ENCODE assay signal across 9 cellular contexts in the genomic region with DNA sequence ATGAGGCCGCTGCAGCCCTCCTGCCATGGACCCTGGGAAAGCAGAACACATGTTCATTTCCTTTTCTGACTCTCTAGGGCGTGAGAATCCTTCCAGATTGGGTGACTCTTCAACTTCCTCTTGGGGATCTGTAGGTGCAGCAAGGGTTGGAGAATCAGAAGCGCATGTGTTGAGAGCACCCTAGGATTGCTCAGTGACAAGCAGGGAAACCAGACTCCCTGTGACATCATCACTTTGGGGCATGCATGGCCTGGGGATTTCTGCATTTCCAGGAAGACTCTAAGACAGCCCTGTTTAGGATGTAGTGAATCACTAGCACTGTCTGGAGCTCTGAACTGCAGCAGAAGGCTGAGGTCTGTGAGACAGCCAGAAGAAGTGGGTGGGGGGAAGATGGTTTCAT. TPM values are rescaled to one million over a fixed set of nuclear protein-coding genes. Genes with fewer than 3 reads are reported as not detected.
A peak's percentile ranks its signal among the peaks of the same experiment; 100 is the strongest.
DNase-seq lines count a peak whose midpoint lies in the region; ATAC-seq and TF ChIP-seq lines count a peak whose summit lies in the region.
"Had no signal": no experiment of that assay in that cellular context is flagged by ENCODE, and none has a peak within 500 bp of the region (broad histone marks: within the 10 kb centered on the region; RNA-seq: fewer than 3 reads in every experiment).

No MANE protein-coding gene starts in this region.

- H3K27ac ChIP-seq in stomach (peak overlapping the region in 4 of 5 donors; percentile 13 to 78 (median 62)), A673 (ENCODE audit: low read depth, low read length, poor library complexity, severe bottlenecking) (no peak overlapping the region)

- H3K27me3 ChIP-seq in stomach (no peaks in the 10 kb centered on the region), A673 (replicated peaks; ENCODE audit: insufficient read depth, low read depth, low read length, poor library complexity) (no peaks in the 10 kb centered on the region)
- H3K27me3 ChIP-seq: vagina had no signal

- TF ChIP-seq CTCF in stomach (IDR thresholded peaks at IDR 0.05) (no peak), A673 (conservative IDR thresholded peaks at IDR 0.05; ENCODE audit: low read depth, low read length) (no peak)

- no peak for TF ChIP-seq EP300 in stomach (IDR thresholded peaks at IDR 0.05)

- CTCF ChIA-PET in activated CD8-positive, alpha-beta T cell treated with anti-CD3 and anti-CD28 coated beads, Interleukin-2, amount 10 ng/mL, durations not matched to agents 7 days and 5 days (lab: Charles Lee): interaction anchor here (1.4 to 4.1 kb wide), 9 partner anchors 9 to 27 kb away, joined by 4 to 35 read pairs (median 14); partner anchors contain the start of gene LCP2
- CTCF ChIA-PET in A673 (lab: Charles Lee): no interaction called here

- BruUV-seq in A673 (replicated peaks; lab: Mats Ljungman, UMichigan): no TSS peak

- ATAC-seq in GM18519 (IDR thresholded peaks at IDR 0.05; ENCODE audit: low FRiP score, unreplicated experiment): peak; percentile 52
- peak; percentile 57 for ATAC-seq in HG03457 (IDR thresholded peaks at IDR 0.05; ENCODE audit: unreplicated experiment)
- ATAC-seq in activated CD8-positive, alpha-beta T cell treated with anti-CD3 and anti-CD28 coated beads, Interleukin-2, amount 10 ng/mL, durations not matched to agents 7 days and 5 days: peak; percentile 81
- ATAC-seq in GM19467 (IDR thresholded peaks at IDR 0.05; ENCODE audit: unreplicated experiment): no peak

- no peaks in the 10 kb centered on the region for H3K9me3 Mint-ChIP-seq in activated CD8-positive, alpha-beta T cell treated with anti-CD3 and anti-CD28 coated beads, Interleukin-2, amount 10 ng/mL, durations not matched to agents 7 days and 5 days (ENCODE audit: insufficient read depth)

- H3K4me3 ChIP-seq in stomach (no peak overlapping the region), A673 (ENCODE audit: low read depth, low read length, poor library complexity, severe bottlenecking) (no peak overlapping the region)
- H3K4me3 ChIP-seq: vagina had no signal

- H3K4me1 ChIP-seq in stomach (peaks cover 8 to 65% (median 25%) of the 10 kb centered on the region in 4 donors), A673 (ENCODE audit: insufficient read depth, low read length, poor library complexity, severe bottlenecking) (peaks cover 8% of the 10 kb centered on the region)

- intact Hi-C loops in stomach (cut with DNase I; ENCODE audit: low total_unique reads) (no loop called here), A673 (cut with micrococcal nuclease; ENCODE audit: unreplicated experiment) (no loop called here)

- TF ChIP-seq POLR2A in stomach (IDR thresholded peaks at IDR 0.05): no peak

- peaks cover 41% of the 10 kb centered on the region for H3K4me1 Mint-ChIP-seq in activated CD8-positive, alpha-beta T cell treated with anti-CD3 and anti-CD28 coated beads, Interleukin-2, amount 10 ng/mL, durations not matched to agents 7 days and 5 days (ENCODE audit: low read depth)

- H3K36me3 ChIP-seq in stomach (no peaks in the 10 kb centered on the region), A673 (ENCODE audit: insufficient read depth, low read length, poor library complexity, severe bottlenecking) (no peaks in the 10 kb centered on the region)
- H3K36me3 ChIP-seq: vagina had no signal

- 65 to 90% (median 70%) methylated on average over 3 of the region's 3 CpGs for WGBS in stomach, 5 donors

- no peaks in the 10 kb centered on the region for H3K27me3 Mint-ChIP-seq in activated CD8-positive, alpha-beta T cell treated with anti-CD3 and anti-CD28 coated beads, Interleukin-2, amount 10 ng/mL, durations not matched to agents 7 days and 5 days (ENCODE audit: low read depth)

- no peaks in the 10 kb centered on the region for H3K36me3 Mint-ChIP-seq in activated CD8-positive, alpha-beta T cell treated with anti-CD3 and anti-CD28 coated beads, Interleukin-2, amount 10 ng/mL, durations not matched to agents 7 days and 5 days (ENCODE audit: low read depth)

- DNase-seq in activated CD8-positive, alpha-beta T cell treated with anti-CD3 and anti-CD28 coated beads, Interleukin-2, amount 10 ng/mL, durations not matched to agents 7 days and 5 days: peak; percentile 55
- DNase-seq in iris pigment epithelial cell (ENCODE audit: low read depth) (peak; percentile 84), stomach (no peak), NCI-H2081 treated with DMSO at 0.1 percent for 48 hours (lab: John Stamatoyannopoulos, UW) (no peak), A673 (ENCODE audit: low spot score) (no peak)

- peak overlapping the region; percentile 35 for H3K4me3 Mint-ChIP-seq in activated CD8-positive, alpha-beta T cell treated with anti-CD3 and anti-CD28 coated beads, Interleukin-2, amount 10 ng/mL, durations not matched to agents 7 days and 5 days

- POLR2A ChIA-PET in activated CD8-positive, alpha-beta T cell treated with anti-CD3 and anti-CD28 coated beads, Interleukin-2, amount 10 ng/mL, durations not matched to agents 7 days and 5 days (lab: Charles Lee): interaction anchor here (1.1 to 5.9 kb wide), 8 partner anchors 12 to 55 kb away, joined by 3 to 58 read pairs (median 4); partner anchors contain the start of gene LCP2
- POLR2A ChIA-PET in A673 (lab: Charles Lee; ENCODE audit: low non-redundant PET): interaction anchor here (0.7 kb wide), 1 partner anchor 27 kb away, joined by 4 read pairs; no protein-coding TSS in a partner anchor

- peak overlapping the region; percentile 39 for H3K27ac Mint-ChIP-seq in activated CD8-positive, alpha-beta T cell treated with anti-CD3 and anti-CD28 coated beads, Interleukin-2, amount 10 ng/mL, durations not matched to agents 7 days and 5 days

- H3K9me3 ChIP-seq in stomach (no peaks in the 10 kb centered on the region), A673 (ENCODE audit: low read depth, low read length, poor library complexity, severe bottlenecking) (no peaks in the 10 kb centered on the region)
- H3K9me3 ChIP-seq: vagina had no signal

RNA-seq across cellular contexts. Expression of gene LCP2, which starts 15.1 kb away (rescaled TPM):
- total RNA-seq in activated CD8-positive, alpha-beta T cell treated with anti-CD3 and anti-CD28 coated beads, Interleukin-2, amount 10 ng/mL, durations not matched to agents 7 days and 5 days: 100 to 1,000 TPM; 386 TPM
- total RNA-seq in stomach (10 to 100 TPM in 4 of 5 donors, under 1 TPM in 1; 0.58 to 69.4 (median 27.1) TPM), A673 (2021) (not detected in 2 replicates)
- 10 to 100 TPM in 2 of 3 donors, 1 to 10 TPM in 1; 3.2 to 16.2 (median 15.4) TPM for polyA plus RNA-seq in stomach

Comparison
In these comparisons a context has a peak if more than half of its experiments do, and no peak if none do; other contexts are left out.
1. DNase-seq: peak in activated CD8-positive, alpha-beta T cell treated with anti-CD3 and anti-CD28 coated beads, Interleukin-2, amount 10 ng/mL, durations not matched to agents 7 days and 5 days (single experiment) and iris pigment epithelial cell (single experiment); none in stomach (single experiment), NCI-H2081 treated with DMSO at 0.1 percent for 48 hours (single experiment) and A673 (single experiment).
2. RNA of gene LCP2, which starts 15.1 kb away (total RNA-seq): 386 TPM in activated CD8-positive, alpha-beta T cell treated with anti-CD3 and anti-CD28 coated beads, Interleukin-2, amount 10 ng/mL, durations not matched to agents 7 days and 5 days; 0.58 to 69.4 TPM in stomach and not detected in A673; every median in the first group is over 4 times any median in the second.